24 cellular contexts compared by ENCODE assay signal in the genomic region with DNA sequence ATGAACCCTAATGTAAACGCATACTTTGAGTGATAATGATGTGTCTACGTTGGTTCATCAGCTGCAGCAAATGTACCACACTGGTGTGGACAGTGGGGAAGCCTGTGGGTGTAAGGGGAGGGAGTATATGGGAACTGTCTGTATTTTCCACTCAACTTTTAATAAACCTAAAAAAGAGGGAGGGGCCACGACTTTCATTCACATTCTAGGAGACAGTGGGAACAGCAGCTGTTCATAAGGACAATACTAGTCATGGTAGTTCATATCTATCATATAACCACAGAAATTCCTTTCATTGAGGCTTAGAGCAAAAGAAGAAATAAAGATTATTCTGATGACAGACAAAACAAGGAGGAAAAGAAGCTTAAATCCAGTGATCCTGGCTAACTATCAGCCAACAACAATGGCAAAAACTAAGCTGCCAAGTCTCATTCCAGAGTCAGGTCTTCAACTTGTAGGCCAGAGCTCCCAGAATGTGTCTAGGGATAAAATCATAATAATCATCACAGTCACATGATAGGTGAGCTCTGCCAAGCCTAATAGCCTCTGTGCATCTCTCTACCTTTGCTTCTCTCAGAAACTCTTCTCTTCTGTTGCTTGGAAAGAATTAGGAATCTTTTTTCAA. TPM values are rescaled to one million over a fixed set of nuclear protein-coding genes. Genes with fewer than 3 reads are reported as not detected.
DNase-seq lines count a peak whose midpoint lies in the region; TF ChIP-seq lines count a peak whose summit lies in the region.
"Had no signal": no experiment of that assay in that cellular context is flagged by ENCODE, and none has a peak within 500 bp of the region (broad histone marks: within the 10 kb centered on the region; RNA-seq: fewer than 3 reads in every experiment).

No MANE protein-coding gene starts in this region.

- H3K27me3 ChIP-seq in mesendoderm (ENCODE audit: insufficient read depth, low read length, poor library complexity) = no peaks in the 10 kb centered on the region
- H3K27me3 ChIP-seq: esophagus squamous epithelium had no signal

- no peak overlapping the region for H4K5ac ChIP-seq in mesendoderm (ENCODE audit: low read length)

- no peaks in the 10 kb centered on the region for H3K79me1 ChIP-seq in mesendoderm (ENCODE audit: low read length)

- no peak for TF ChIP-seq CTCF in chondrocyte (IDR thresholded peaks at IDR 0.05)

- peaks cover 5% of the 10 kb centered on the region for H3K4me1 ChIP-seq in mesendoderm (ENCODE audit: control insufficient read depth, low read depth, low read length)
- H3K4me1 ChIP-seq: A549 had no signal

- H3K4me3 ChIP-seq in mesendoderm (ENCODE audit: low read length) = no peak overlapping the region
- H3K4me3 ChIP-seq: A549, esophagus squamous epithelium had no signal

- H3K36me3 Mint-ChIP-seq in activated naive CD4-positive, alpha-beta T cell treated with anti-CD3 and anti-CD28 coated beads, Interleukin-2, amount 10 ng/mL, durations not matched to agents 7 days and 5 days = peaks cover 5% of the 10 kb centered on the region
- peaks cover 3% of the 10 kb centered on the region for H3K36me3 Mint-ChIP-seq in chondrocyte (ENCODE audit: low read depth)
- peaks cover 5% of the 10 kb centered on the region for H3K36me3 Mint-ChIP-seq in activated T-cell treated with anti-CD3 and anti-CD28 coated beads, Interleukin-2, amount 50 U/mL, for 24 hours (ENCODE audit: low read depth)

- H3K9ac ChIP-seq in mesendoderm (ENCODE audit: low read length) = no peak overlapping the region

- no peak overlapping the region for H3K4me2 ChIP-seq in mesendoderm (ENCODE audit: low read length)
- H3K4me2 ChIP-seq: A549 had no signal

- no peak overlapping the region for H3K18ac ChIP-seq in mesendoderm (ENCODE audit: low read length)

- no peak overlapping the region for H3K56ac ChIP-seq in mesendoderm (ENCODE audit: low read length)

- no CpG with 5 or more reads among the region's 3 CpGs for WGBS in mesendoderm (ENCODE audit: extremely low coverage, insufficient coverage, low lambda C conversion rate)

- no peak for DNase-seq in activated naive CD4-positive, alpha-beta T cell treated with anti-CD3 and anti-CD28 coated beads, Interleukin-2, amount 10 ng/mL, durations not matched to agents 7 days and 5 days
- no peak for DNase-seq in activated naive CD4-positive, alpha-beta T cell treated with Interleukin-2 at 50 U/mL for 16 hours
- DNase-seq in chondrocyte (ENCODE audit: low spot score) = no peak
- no peak for DNase-seq in mesendoderm
- peak; percentile 20 for DNase-seq in stromal cell of bone marrow (ENCODE audit: low read depth)
- no peak for DNase-seq in activated T-cell treated with anti-CD3 and anti-CD28 coated beads, Interleukin-2, amount 50 U/mL, for 24 hours
- no peak for DNase-seq in GOT3 (lab: John Stamatoyannopoulos, UW)
- DNase-seq in epidermal melanocyte (ENCODE audit: insufficient read length, low spot score) = no peak
- DNase-seq: activated T-cell treated with anti-CD3 and anti-CD28 coated beads for 4 hours, DMS53, esophagus squamous epithelium, H7, NCI-H2029, NCI-H510A treated with DMSO at 0.1 percent for 48 hours, nephron progenitor cell, T-helper 1 cell had no signal

- H3K27ac ChIP-seq in mesendoderm (ENCODE audit: low read depth, low read length) = no peak overlapping the region
- H3K27ac ChIP-seq: A549, esophagus squamous epithelium had no signal

- peaks cover 10% of the 10 kb centered on the region for H3K4me1 Mint-ChIP-seq in activated naive CD4-positive, alpha-beta T cell treated with anti-CD3 and anti-CD28 coated beads, Interleukin-2, amount 10 ng/mL, durations not matched to agents 7 days and 5 days
- peaks cover 30% of the 10 kb centered on the region for H3K4me1 Mint-ChIP-seq in chondrocyte (ENCODE audit: low read depth)
- peaks cover 26% of the 10 kb centered on the region for H3K4me1 Mint-ChIP-seq in activated T-cell treated with anti-CD3 and anti-CD28 coated beads, Interleukin-2, amount 50 U/mL, for 24 hours (ENCODE audit: low read depth)

- no peak overlapping the region for H2BK5ac ChIP-seq in mesendoderm (ENCODE audit: low read length)

- no peaks in the 10 kb centered on the region for H3K79me2 ChIP-seq in mesendoderm (ENCODE audit: control insufficient read depth, insufficient read depth, low read length)

- no peak overlapping the region for H3K4me3 Mint-ChIP-seq in activated naive CD4-positive, alpha-beta T cell treated with anti-CD3 and anti-CD28 coated beads, Interleukin-2, amount 10 ng/mL, durations not matched to agents 7 days and 5 days
- H3K4me3 Mint-ChIP-seq in chondrocyte (ENCODE audit: unreplicated experiment) = no peak overlapping the region
- no peak overlapping the region for H3K4me3 Mint-ChIP-seq in activated T-cell treated with anti-CD3 and anti-CD28 coated beads, Interleukin-2, amount 50 U/mL, for 24 hours
- H3K4me3 Mint-ChIP-seq: activated naive CD4-positive, alpha-beta T cell treated with anti-CD3 and anti-CD28 coated beads, Interleukin-2, amount 50 U/mL, for 24 hours; IgD-negative memory B cell; memory B cell; nephron progenitor cell; stimulated activated naive CD8-positive, alpha-beta T cell treated with anti-CD3 and anti-CD28 coated beads, Interleukin-15, Interleukin-2, amounts not matched to agents 100 ng/mL and 50 ng/mL, for 24 hours; type B pancreatic cell had no signal

- CTCF ChIA-PET in activated naive CD4-positive, alpha-beta T cell treated with anti-CD3 and anti-CD28 coated beads, Interleukin-2, amount 10 ng/mL, durations not matched to agents 7 days and 5 days (lab: Charles Lee) = interaction anchor here (0.8 to 0.9 kb wide), 2 partner anchors 39 to 74 kb away, joined by 3 to 6 read pairs; no protein-coding TSS in a partner anchor

- no peaks in the 10 kb centered on the region for H3K27me3 Mint-ChIP-seq in activated naive CD4-positive, alpha-beta T cell treated with anti-CD3 and anti-CD28 coated beads, Interleukin-2, amount 10 ng/mL, durations not matched to agents 7 days and 5 days
- no peaks in the 10 kb centered on the region for H3K27me3 Mint-ChIP-seq in chondrocyte (ENCODE audit: low read depth)
- H3K27me3 Mint-ChIP-seq in activated T-cell treated with anti-CD3 and anti-CD28 coated beads, Interleukin-2, amount 50 U/mL, for 24 hours = no peaks in the 10 kb centered on the region
- H3K27me3 Mint-ChIP-seq: activated naive CD4-positive, alpha-beta T cell treated with anti-CD3 and anti-CD28 coated beads, Interleukin-2, amount 50 U/mL, for 24 hours; brain; IgD-negative memory B cell; memory B cell; stimulated activated naive CD8-positive, alpha-beta T cell treated with anti-CD3 and anti-CD28 coated beads, Interleukin-15, Interleukin-2, amounts not matched to agents 100 ng/mL and 50 ng/mL, for 24 hours; type B pancreatic cell had no signal

- no peak overlapping the region for H4K8ac ChIP-seq in mesendoderm (ENCODE audit: low read depth, low read length)

- no peaks in the 10 kb centered on the region for H3K36me3 ChIP-seq in mesendoderm (ENCODE audit: control insufficient read depth, insufficient read depth, low read length)
- H3K36me3 ChIP-seq: esophagus squamous epithelium had no signal

- peak overlapping the region; percentile 35 for H3K27ac Mint-ChIP-seq in activated naive CD4-positive, alpha-beta T cell treated with anti-CD3 and anti-CD28 coated beads, Interleukin-2, amount 10 ng/mL, durations not matched to agents 7 days and 5 days
- peak overlapping the region; percentile 77 for H3K27ac Mint-ChIP-seq in chondrocyte (ENCODE audit: unreplicated experiment)
- no peak overlapping the region for H3K27ac Mint-ChIP-seq in activated T-cell treated with anti-CD3 and anti-CD28 coated beads, Interleukin-2, amount 50 U/mL, for 24 hours
- H3K27ac Mint-ChIP-seq: memory B cell; stimulated activated naive CD8-positive, alpha-beta T cell treated with anti-CD3 and anti-CD28 coated beads, Interleukin-15, Interleukin-2, amounts not matched to agents 100 ng/mL and 50 ng/mL, for 24 hours; type B pancreatic cell had no signal

- peak overlapping the region; percentile 11 for H2BK15ac ChIP-seq in mesendoderm (replicated peaks; ENCODE audit: low read depth)

- no peak overlapping the region for H2AK5ac ChIP-seq in mesendoderm (ENCODE audit: low read length)

- H3K4ac ChIP-seq in mesendoderm (ENCODE audit: low read depth, low read length) = no peak overlapping the region

- H3K23ac ChIP-seq in mesendoderm (ENCODE audit: low read length) = no peak overlapping the region

- H2BK120ac ChIP-seq in mesendoderm (ENCODE audit: low read depth, low read length) = no peak overlapping the region

- no peaks in the 10 kb centered on the region for H3K9me3 Mint-ChIP-seq in activated naive CD4-positive, alpha-beta T cell treated with anti-CD3 and anti-CD28 coated beads, Interleukin-2, amount 10 ng/mL, durations not matched to agents 7 days and 5 days
- H3K9me3 Mint-ChIP-seq in chondrocyte (ENCODE audit: low read depth) = no peaks in the 10 kb centered on the region
- no peaks in the 10 kb centered on the region for H3K9me3 Mint-ChIP-seq in activated T-cell treated with anti-CD3 and anti-CD28 coated beads, Interleukin-2, amount 50 U/mL, for 24 hours
- H3K9me3 Mint-ChIP-seq: activated naive CD4-positive, alpha-beta T cell treated with anti-CD3 and anti-CD28 coated beads, Interleukin-2, amount 50 U/mL, for 24 hours; memory B cell; nephron progenitor cell; stimulated activated naive CD8-positive, alpha-beta T cell treated with anti-CD3 and anti-CD28 coated beads, Interleukin-15, Interleukin-2, amounts not matched to agents 100 ng/mL and 50 ng/mL, for 24 hours; type B pancreatic cell had no signal

RNA-seq across cellular contexts. Expression of a gene that starts 59.4 kb away (rescaled TPM):
- 0.38 to 0.42 TPM in 2 of 3 replicates, not detected in the other for total RNA-seq in chondrocyte
- 0.14 TPM for polyA plus RNA-seq in mesendoderm (2013, experiment 1 of 2)
- polyA plus RNA-seq in mesendoderm (2013, experiment 2 of 2) = 0.15 TPM
- total RNA-seq: esophagus squamous epithelium had no signal
- polyA plus RNA-seq: keratinocyte had no signal
